1 cellular context compared by ENCODE assay signal in the genomic region with DNA sequence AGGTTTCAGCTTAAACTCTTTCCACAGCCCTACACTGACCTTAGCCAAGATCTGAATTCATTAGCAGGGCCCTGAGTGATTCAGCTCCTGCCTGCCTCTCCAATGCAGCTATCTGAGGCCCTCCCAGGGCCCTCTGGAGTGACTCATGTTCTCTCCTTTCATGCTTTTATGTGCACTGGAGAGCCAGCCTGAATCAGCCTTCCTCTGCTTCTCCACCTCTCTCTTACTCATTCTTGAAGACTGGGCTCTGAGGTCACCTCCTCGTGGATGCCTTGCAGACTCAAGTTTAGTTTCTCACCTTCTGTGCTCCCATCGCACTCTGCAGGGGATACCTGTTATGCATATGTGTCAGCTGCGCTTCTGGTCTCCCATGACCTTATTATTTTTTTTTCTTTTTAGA.
TF ChIP-seq lines count a peak whose summit lies in the region.

No MANE protein-coding gene starts in this region.

TF ChIP-seq in GM23338, 12 proteins besides CTCF, POLR2A, EP300 and RAD21 (continued from another document):
- TF ChIP-seq, protein P1, sequence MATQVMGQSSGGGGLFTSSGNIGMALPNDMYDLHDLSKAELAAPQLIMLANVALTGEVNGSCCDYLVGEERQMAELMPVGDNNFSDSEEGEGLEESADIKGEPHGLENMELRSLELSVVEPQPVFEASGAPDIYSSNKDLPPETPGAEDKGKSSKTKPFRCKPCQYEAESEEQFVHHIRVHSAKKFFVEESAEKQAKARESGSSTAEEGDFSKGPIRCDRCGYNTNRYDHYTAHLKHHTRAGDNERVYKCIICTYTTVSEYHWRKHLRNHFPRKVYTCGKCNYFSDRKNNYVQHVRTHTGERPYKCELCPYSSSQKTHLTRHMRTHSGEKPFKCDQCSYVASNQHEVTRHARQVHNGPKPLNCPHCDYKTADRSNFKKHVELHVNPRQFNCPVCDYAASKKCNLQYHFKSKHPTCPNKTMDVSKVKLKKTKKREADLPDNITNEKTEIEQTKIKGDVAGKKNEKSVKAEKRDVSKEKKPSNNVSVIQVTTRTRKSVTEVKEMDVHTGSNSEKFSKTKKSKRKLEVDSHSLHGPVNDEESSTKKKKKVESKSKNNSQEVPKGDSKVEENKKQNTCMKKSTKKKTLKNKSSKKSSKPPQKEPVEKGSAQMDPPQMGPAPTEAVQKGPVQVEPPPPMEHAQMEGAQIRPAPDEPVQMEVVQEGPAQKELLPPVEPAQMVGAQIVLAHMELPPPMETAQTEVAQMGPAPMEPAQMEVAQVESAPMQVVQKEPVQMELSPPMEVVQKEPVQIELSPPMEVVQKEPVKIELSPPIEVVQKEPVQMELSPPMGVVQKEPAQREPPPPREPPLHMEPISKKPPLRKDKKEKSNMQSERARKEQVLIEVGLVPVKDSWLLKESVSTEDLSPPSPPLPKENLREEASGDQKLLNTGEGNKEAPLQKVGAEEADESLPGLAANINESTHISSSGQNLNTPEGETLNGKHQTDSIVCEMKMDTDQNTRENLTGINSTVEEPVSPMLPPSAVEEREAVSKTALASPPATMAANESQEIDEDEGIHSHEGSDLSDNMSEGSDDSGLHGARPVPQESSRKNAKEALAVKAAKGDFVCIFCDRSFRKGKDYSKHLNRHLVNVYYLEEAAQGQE (IDR thresholded peaks at IDR 0.05; ENCODE audit: unreplicated experiment): no peak
- no peak for TF ChIP-seq CREB1 (CRISPR knock-in tag; IDR thresholded peaks at IDR 0.05; ENCODE audit: low read depth)
- no peak for TF ChIP-seq POLR2AphosphoS5 (IDR thresholded peaks at IDR 0.05; ENCODE audit: low read depth)
